14 cellular contexts compared by ENCODE assay signal in genomic region chr12:127750076-127750840, GRCh38.
"Had no signal": no experiment of that assay in that cellular context is flagged by ENCODE, and none has a peak within 500 bp of the region (broad histone marks: within the 10 kb centered on the region; RNA-seq: fewer than 3 reads in every experiment).

No MANE protein-coding gene starts in this region.

- H3K36me3 ChIP-seq: suprapubic skin had no signal

- H3K9me3 ChIP-seq: psoas muscle, suprapubic skin had no signal

- H3K4me3 ChIP-seq: dorsolateral prefrontal cortex, psoas muscle, SK-N-MC, suprapubic skin had no signal

- ATAC-seq: activated CD4-positive, CD25-positive, alpha-beta regulatory T cell treated with anti-CD3 and anti-CD28 coated beads, Interleukin-2, amount 50 U/mL, for 24 hours; activated naive CD8-positive, alpha-beta T cell treated with anti-CD3 and anti-CD28 coated beads, Interleukin-2, amount 50 U/mL, for 24 hours; activated T-cell treated with anti-CD3 and anti-CD28 coated beads, Interleukin-2, amount 50 U/mL, for 4 hours; psoas muscle; right cardiac atrium had no signal

- H3K27me3 ChIP-seq: dorsolateral prefrontal cortex, suprapubic skin had no signal

- H3K4me1 ChIP-seq: psoas muscle, suprapubic skin had no signal

- DNase-seq: activated CD4-positive, alpha-beta T cell treated with anti-CD3 and anti-CD28 coated beads, Interleukin-2, amount 10 ng/mL, durations not matched to agents 7 days and 5 days; activated CD8-positive, alpha-beta memory T cell treated with anti-CD3 and anti-CD28 coated beads, Interleukin-2, amount 50 U/mL, for 4 hours; activated effector memory CD4-positive, alpha-beta T cell treated with Interleukin-2 at 50 U/mL for 16 hours; activated naive CD4-positive, alpha-beta T cell treated with anti-CD3 and anti-CD28 coated beads, Interleukin-2, amount 10 ng/mL, durations not matched to agents 7 days and 5 days; activated naive CD8-positive, alpha-beta T cell treated with anti-CD3 and anti-CD28 coated beads, Interleukin-2, amount 50 U/mL, for 24 hours; activated T-cell treated with anti-CD3 and anti-CD28 coated beads, Interleukin-2, amount 50 U/mL, for 4 hours; psoas muscle; right cardiac atrium; T1000; trophoblast cell had no signal

- H3K27ac ChIP-seq: psoas muscle, SK-N-MC, suprapubic skin had no signal
